1 cellular context compared by ENCODE assay signal in the genomic region with DNA sequence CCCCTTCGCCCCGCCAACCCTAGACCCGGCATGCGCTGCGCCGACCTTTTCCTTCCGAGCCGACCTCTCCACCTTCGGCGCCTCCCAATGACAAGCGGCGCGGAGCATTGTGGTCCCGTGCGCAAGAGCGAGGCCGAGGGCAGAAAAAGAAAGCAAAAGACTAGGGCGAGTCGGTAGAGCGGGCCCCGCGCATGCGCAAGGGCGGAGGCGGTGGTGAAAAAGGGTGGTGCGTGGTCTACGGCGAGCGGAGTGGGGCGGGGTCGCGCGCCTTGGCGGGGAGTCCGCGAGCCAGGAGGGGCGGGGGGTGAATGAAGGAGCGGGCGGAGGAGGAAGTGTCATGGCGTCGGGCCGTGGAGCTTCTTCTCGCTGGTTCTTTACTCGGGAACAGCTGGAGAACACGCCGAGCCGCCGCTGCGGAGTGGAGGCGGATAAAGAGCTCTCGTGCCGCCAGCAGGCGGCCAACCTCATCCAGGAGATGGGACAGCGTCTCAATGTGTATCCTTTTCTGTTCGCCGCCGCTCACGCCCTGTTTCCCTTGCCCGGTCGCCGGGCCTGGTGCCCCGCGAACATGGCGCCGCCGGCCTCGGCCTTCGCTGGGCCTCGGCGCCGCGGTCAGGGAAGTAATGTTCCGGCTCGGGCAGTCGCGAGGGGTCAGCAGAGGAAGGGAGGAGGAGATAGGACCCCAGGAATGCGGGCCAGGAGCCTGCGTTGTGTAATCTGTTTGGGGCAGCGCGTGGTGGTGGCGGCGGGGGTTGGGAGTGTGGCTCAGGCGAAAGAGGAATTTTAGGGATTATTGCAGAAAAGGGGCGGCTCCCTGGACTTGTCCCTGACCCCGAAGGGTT.
TF ChIP-seq lines count a peak whose summit lies in the region.

Gene CCNT2 (plus strand): TSS at position 305 of the 842 bp plus-strand sequence. CDS start 33 bp downstream, at position 338.

TF ChIP-seq in WTC11, 78 proteins besides CTCF, POLR2A, EP300 and RAD21 (continued from another document):
- TF ChIP-seq ARID4B (CRISPR knock-in tag; IDR thresholded peaks at IDR 0.05; ENCODE audit: borderline replicate concordance) (0 out of 2 replicates have a peak, but pooled peaks have one; percentile 46), USF2 (CRISPR knock-in tag; IDR thresholded peaks at IDR 0.05) (peak; percentile 60), FOXK1 (CRISPR knock-in tag; IDR thresholded peaks at IDR 0.05) (peak; percentile 80; the same call in 1 of the 2 replicates), IRF2 (CRISPR knock-in tag; IDR thresholded peaks at IDR 0.05; ENCODE audit: borderline replicate concordance, low read depth) (0 out of 2 replicates have a peak, but pooled peaks have one; percentile 32), CREM (CRISPR knock-in tag; IDR thresholded peaks at IDR 0.05) (peak; percentile 91; the same call in 1 of the 2 replicates), TEAD1 (CRISPR knock-in tag; IDR thresholded peaks at IDR 0.05) (peak; percentile 72; the same call in 1 of the 2 replicates), CBFB (CRISPR knock-in tag; IDR thresholded peaks at IDR 0.05; ENCODE audit: low read depth) (no peak), ATF1 (CRISPR knock-in tag; IDR thresholded peaks at IDR 0.05) (no peak), MXD4 (CRISPR knock-in tag; IDR thresholded peaks at IDR 0.05; ENCODE audit: borderline replicate concordance) (no peak), FOXP1 (CRISPR knock-in tag; IDR thresholded peaks at IDR 0.05; ENCODE audit: borderline replicate concordance) (peak; percentile 88), JUN (CRISPR knock-in tag; IDR thresholded peaks at IDR 0.05) (peak; percentile 88), NR1H2 (CRISPR knock-in tag; IDR thresholded peaks at IDR 0.05) (no peak), SMAD3 (CRISPR knock-in tag; IDR thresholded peaks at IDR 0.05; ENCODE audit: borderline replicate concordance) (peak; percentile 49; the same call in 1 of the 2 replicates), GABPB1 (CRISPR knock-in tag; IDR thresholded peaks at IDR 0.05) (peak; percentile 13; the same call in 1 of the 2 replicates), SP1 (CRISPR knock-in tag; conservative IDR thresholded peaks at IDR 0.05) (peak; percentile 99)
- TF ChIP-seq, protein P1, sequence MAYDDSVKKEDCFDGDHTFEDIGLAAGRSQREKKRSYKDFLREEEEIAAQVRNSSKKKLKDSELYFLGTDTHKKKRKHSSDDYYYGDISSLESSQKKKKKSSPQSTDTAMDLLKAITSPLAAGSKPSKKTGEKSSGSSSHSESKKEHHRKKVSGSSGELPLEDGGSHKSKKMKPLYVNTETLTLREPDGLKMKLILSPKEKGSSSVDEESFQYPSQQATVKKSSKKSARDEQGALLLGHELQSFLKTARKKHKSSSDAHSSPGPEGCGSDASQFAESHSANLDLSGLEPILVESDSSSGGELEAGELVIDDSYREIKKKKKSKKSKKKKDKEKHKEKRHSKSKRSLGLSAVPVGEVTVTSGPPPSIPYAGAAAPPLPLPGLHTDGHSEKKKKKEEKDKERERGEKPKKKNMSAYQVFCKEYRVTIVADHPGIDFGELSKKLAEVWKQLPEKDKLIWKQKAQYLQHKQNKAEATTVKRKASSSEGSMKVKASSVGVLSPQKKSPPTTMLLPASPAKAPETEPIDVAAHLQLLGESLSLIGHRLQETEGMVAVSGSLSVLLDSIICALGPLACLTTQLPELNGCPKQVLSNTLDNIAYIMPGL (CRISPR knock-in tag; IDR thresholded peaks at IDR 0.05), result peak; percentile 75; the same call in 1 of the 2 replicates
- TF ChIP-seq, protein P2, sequence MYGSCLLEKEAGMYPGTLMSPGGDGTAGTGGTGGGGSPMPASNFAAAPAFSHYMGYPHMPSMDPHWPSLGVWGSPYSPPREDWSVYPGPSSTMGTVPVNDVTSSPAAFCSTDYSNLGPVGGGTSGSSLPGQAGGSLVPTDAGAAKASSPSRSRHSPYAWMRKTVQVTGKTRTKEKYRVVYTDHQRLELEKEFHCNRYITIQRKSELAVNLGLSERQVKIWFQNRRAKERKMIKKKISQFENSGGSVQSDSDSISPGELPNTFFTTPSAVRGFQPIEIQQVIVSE (CRISPR knock-in tag; IDR thresholded peaks at IDR 0.05; ENCODE audit: borderline replicate concordance), result no peak
